Comparison of ENCODE assay signal across 8 cellular contexts in genomic region chr10:100829103-100829870, GRCh38.
A peak's percentile ranks its signal among the peaks of the same experiment; 100 is the strongest.
DNase-seq lines count a peak whose midpoint lies in the region; ATAC-seq and TF ChIP-seq lines count a peak whose summit lies in the region.

No MANE protein-coding gene starts in this region.

- peaks cover 17% of the 10 kb centered on the region for H3K4me1 Mint-ChIP-seq in T-helper 1 cell treated with Interleukin-12 subunit alpha and Interleukin-12 subunit beta and Interleukin-4 antibody, amounts not matched to agents 30 μg/mL and 1 μg/mL, for 36 hours (ENCODE audit: low read depth)
- peaks cover 20% of the 10 kb centered on the region for H3K4me1 Mint-ChIP-seq in activated T-helper 17 cell treated with anti-CD3 and anti-CD28 coated beads, Interleukin-2, amount 50 U/mL, for 72 hours

- no peak overlapping the region for H3K27ac ChIP-seq in suprapubic skin

- H3K4me3 Mint-ChIP-seq in T-helper 1 cell treated with Interleukin-12 subunit alpha and Interleukin-12 subunit beta and Interleukin-4 antibody, amounts not matched to agents 30 μg/mL and 1 μg/mL, for 36 hours: peak overlapping the region; percentile 77
- peak overlapping the region; percentile 87 for H3K4me3 Mint-ChIP-seq in activated T-helper 17 cell treated with anti-CD3 and anti-CD28 coated beads, Interleukin-2, amount 50 U/mL, for 72 hours

- no peaks in the 10 kb centered on the region for H3K9me3 ChIP-seq in suprapubic skin

- no peaks in the 10 kb centered on the region for H3K36me3 ChIP-seq in suprapubic skin

- H3K9me3 Mint-ChIP-seq in T-helper 1 cell treated with Interleukin-12 subunit alpha and Interleukin-12 subunit beta and Interleukin-4 antibody, amounts not matched to agents 30 μg/mL and 1 μg/mL, for 36 hours: no peaks in the 10 kb centered on the region
- H3K9me3 Mint-ChIP-seq in activated T-helper 17 cell treated with anti-CD3 and anti-CD28 coated beads, Interleukin-2, amount 50 U/mL, for 72 hours: no peaks in the 10 kb centered on the region

- 4% methylated on average over 58 of the region's 58 CpGs for WGBS in suprapubic skin

- no peak for TF ChIP-seq EP300 in suprapubic skin (IDR thresholded peaks at IDR 0.05)

- peaks cover 83% of the 10 kb centered on the region for H3K27me3 Mint-ChIP-seq in T-helper 1 cell treated with Interleukin-12 subunit alpha and Interleukin-12 subunit beta and Interleukin-4 antibody, amounts not matched to agents 30 μg/mL and 1 μg/mL, for 36 hours (ENCODE audit: low read depth)
- H3K27me3 Mint-ChIP-seq in activated T-helper 17 cell treated with anti-CD3 and anti-CD28 coated beads, Interleukin-2, amount 50 U/mL, for 72 hours: peaks cover 75% of the 10 kb centered on the region

- peaks cover 4% of the 10 kb centered on the region for H3K36me3 Mint-ChIP-seq in T-helper 1 cell treated with Interleukin-12 subunit alpha and Interleukin-12 subunit beta and Interleukin-4 antibody, amounts not matched to agents 30 μg/mL and 1 μg/mL, for 36 hours (ENCODE audit: low read depth)
- H3K36me3 Mint-ChIP-seq in activated T-helper 17 cell treated with anti-CD3 and anti-CD28 coated beads, Interleukin-2, amount 50 U/mL, for 72 hours (ENCODE audit: low read depth): peaks cover 11% of the 10 kb centered on the region

- H3K4me3 ChIP-seq in suprapubic skin: peak overlapping the region; percentile 49

- DNase-seq in T-helper 1 cell: no peak
- peak; percentile 61 for DNase-seq in islet precursor cell
- DNase-seq in suprapubic skin (ENCODE audit: low spot score in 2 of 2): peak in 1 of 2 donors; percentile 56
- no peak for DNase-seq in stimulated activated CD4-positive, alpha-beta T cell treated with anti-CD3 and anti-CD28 coated beads, Interleukin-12 subunit alpha, Interleukin-12 subunit beta, amount 100 ng/mL, for 4 hours
- DNase-seq in AML-193 (lab: John Stamatoyannopoulos, UW): no peak

- no peak for ATAC-seq in activated T-helper 17 cell treated with anti-CD3 and anti-CD28 coated beads, Interleukin-2, amount 50 U/mL, for 72 hours (replicated peaks)
- ATAC-seq in GM18505 (IDR thresholded peaks at IDR 0.05; ENCODE audit: unreplicated experiment): no peak

- peaks cover 42% of the 10 kb centered on the region for H3K4me1 ChIP-seq in suprapubic skin

- peaks cover 89% of the 10 kb centered on the region for H3K27me3 ChIP-seq in suprapubic skin

- TF ChIP-seq POLR2A in suprapubic skin (IDR thresholded peaks at IDR 0.05) (no peak), GM18505 (IDR thresholded peaks at IDR 0.05; ENCODE audit: borderline replicate concordance, extremely low read depth, insufficient read depth, insufficient read length) (no peak)

- TF ChIP-seq CTCF in suprapubic skin (IDR thresholded peaks at IDR 0.05): no peak

- H3K27ac Mint-ChIP-seq in T-helper 1 cell treated with Interleukin-12 subunit alpha and Interleukin-12 subunit beta and Interleukin-4 antibody, amounts not matched to agents 30 μg/mL and 1 μg/mL, for 36 hours: no peak overlapping the region
- H3K27ac Mint-ChIP-seq in activated T-helper 17 cell treated with anti-CD3 and anti-CD28 coated beads, Interleukin-2, amount 50 U/mL, for 72 hours: no peak overlapping the region
